In genomic region chr12:98893126-98893525, GRCh38 we compare ENCODE assay signal across 1 cellular context.
TF ChIP-seq lines count a peak whose summit lies in the region.

No MANE protein-coding gene starts in this region.

TF ChIP-seq in HEK293, 187 proteins besides CTCF, POLR2A, EP300 and RAD21 (continued from another document):
- no peak for TF ChIP-seq ZNF398 (tag by site-specific recombination; IDR thresholded peaks at IDR 0.05)
